In the genomic region with DNA sequence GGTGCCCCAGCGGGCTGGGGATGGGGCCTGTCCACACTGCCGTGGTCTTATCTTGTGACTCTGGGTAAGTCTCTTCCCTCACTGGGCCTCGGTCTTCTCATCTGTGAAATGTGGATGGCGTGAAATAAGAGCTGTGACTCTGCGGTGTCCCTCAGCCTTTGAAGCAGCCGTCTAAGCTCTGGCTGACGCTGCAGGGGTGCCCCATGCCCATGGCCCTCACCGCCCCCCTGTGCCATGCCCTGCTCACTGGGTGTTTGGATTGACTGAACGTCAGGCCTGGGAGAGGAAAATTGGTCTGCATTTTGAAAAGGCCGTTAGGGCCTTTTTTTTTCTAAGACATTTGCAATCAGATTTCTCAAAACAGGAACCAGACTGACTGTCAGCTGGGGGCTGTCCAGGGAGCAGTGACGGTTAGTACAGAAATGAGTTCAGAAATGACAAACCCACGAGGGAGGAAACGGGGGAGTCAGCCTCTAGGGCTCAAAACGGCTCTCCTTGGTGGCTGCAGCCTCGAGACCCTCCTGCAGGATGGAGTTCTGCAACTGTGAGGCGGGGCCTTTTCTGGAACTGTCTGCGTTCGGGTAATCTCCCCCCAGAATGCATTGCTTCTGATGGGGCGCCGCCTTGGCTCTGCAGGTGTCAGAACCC, we compare ENCODE assay signal across 8 cellular contexts. TPM values are rescaled to one million over a fixed set of nuclear protein-coding genes. Genes with fewer than 3 reads are reported as not detected.
DNase-seq lines count a peak whose midpoint lies in the region; ATAC-seq and TF ChIP-seq lines count a peak whose summit lies in the region.

No MANE protein-coding gene starts in this region.

- H3K27me3 Mint-ChIP-seq in activated CD4-positive, alpha-beta T cell treated with anti-CD3 and anti-CD28 coated beads, Interleukin-2, amount 10 ng/mL, durations not matched to agents 7 days and 5 days: no peaks in the 10 kb centered on the region

- POLR2A ChIA-PET in activated CD4-positive, alpha-beta T cell treated with anti-CD3 and anti-CD28 coated beads, Interleukin-2, amount 10 ng/mL, durations not matched to agents 7 days and 5 days (lab: Charles Lee): interaction anchor here (0.7 to 1.2 kb wide), 4 partner anchors 9 to 85 kb away, joined by 3 to 10 read pairs (median 4); partner anchors contain the start of genes ANKRD13D and POLD4

- peaks cover 67% of the 10 kb centered on the region for H3K4me1 Mint-ChIP-seq in activated CD4-positive, alpha-beta T cell treated with anti-CD3 and anti-CD28 coated beads, Interleukin-2, amount 10 ng/mL, durations not matched to agents 7 days and 5 days

- peak overlapping the region; percentile 95 for H3K4me3 Mint-ChIP-seq in activated CD4-positive, alpha-beta T cell treated with anti-CD3 and anti-CD28 coated beads, Interleukin-2, amount 10 ng/mL, durations not matched to agents 7 days and 5 days

- no peaks in the 10 kb centered on the region for H3K9me3 Mint-ChIP-seq in activated CD4-positive, alpha-beta T cell treated with anti-CD3 and anti-CD28 coated beads, Interleukin-2, amount 10 ng/mL, durations not matched to agents 7 days and 5 days

- peak; percentile 75 for DNase-seq in activated CD4-positive, alpha-beta T cell treated with anti-CD3 and anti-CD28 coated beads, Interleukin-2, amount 10 ng/mL, durations not matched to agents 7 days and 5 days
- DNase-seq in erythroblast (lab: John Stamatoyannopoulos, UW): peak; percentile 32 to 48
- no peak for DNase-seq in retinal pigment epithelial cell (ENCODE audit: low read depth)
- DNase-seq in GOT3 (lab: John Stamatoyannopoulos, UW): no peak
- no peak for DNase-seq in HuH-7.5 (ENCODE audit: low spot score)
- DNase-seq in NCI-H2029 (lab: John Stamatoyannopoulos, UW): no peak

- ATAC-seq in HG03342 (IDR thresholded peaks at IDR 0.05; ENCODE audit: unreplicated experiment): peak; percentile 44

- peaks cover 59% of the 10 kb centered on the region for H3K36me3 Mint-ChIP-seq in activated CD4-positive, alpha-beta T cell treated with anti-CD3 and anti-CD28 coated beads, Interleukin-2, amount 10 ng/mL, durations not matched to agents 7 days and 5 days (ENCODE audit: low read depth)

- TF ChIP-seq POLR2A in GM18526 (IDR thresholded peaks at IDR 0.05; ENCODE audit: extremely low read depth, insufficient read length) (peak; percentile 49), erythroblast (IDR thresholded peaks at IDR 0.05; ENCODE audit: low read length) (no peak)

- peak overlapping the region; percentile 93 for H3K27ac Mint-ChIP-seq in activated CD4-positive, alpha-beta T cell treated with anti-CD3 and anti-CD28 coated beads, Interleukin-2, amount 10 ng/mL, durations not matched to agents 7 days and 5 days

- no peak for TF ChIP-seq CTCF in retinal pigment epithelial cell (conservative IDR thresholded peaks at IDR 0.05; ENCODE audit: low read depth, low read length)

- H3K4me3 ChIP-seq in retinal pigment epithelial cell (ENCODE audit: low read length): peak overlapping the region; percentile 73

- CTCF ChIA-PET in activated CD4-positive, alpha-beta T cell treated with anti-CD3 and anti-CD28 coated beads, Interleukin-2, amount 10 ng/mL, durations not matched to agents 7 days and 5 days (lab: Charles Lee): interaction anchor here (0.9 to 3.2 kb wide), 6 partner anchors 9 to 83 kb away, joined by 3 to 30 read pairs (median 6); no protein-coding TSS in a partner anchor

RNA-seq across cellular contexts. Expression of gene GRK2, which starts 1.9 kb away (rescaled TPM):
- total RNA-seq in activated CD4-positive, alpha-beta T cell treated with anti-CD3 and anti-CD28 coated beads, Interleukin-2, amount 10 ng/mL, durations not matched to agents 7 days and 5 days: 100 to 1,000 TPM; 306 to 324 TPM

RNA-seq across cellular contexts. Expression of gene ANKRD13D, which starts 20.9 kb away (rescaled TPM):
- total RNA-seq in activated CD4-positive, alpha-beta T cell treated with anti-CD3 and anti-CD28 coated beads, Interleukin-2, amount 10 ng/mL, durations not matched to agents 7 days and 5 days: 100 to 1,000 TPM; 135 to 194 TPM

RNA-seq across cellular contexts. Expression of gene SSH3, which starts 35.2 kb away (rescaled TPM):
- 1 to 10 TPM; 8.2 to 9.6 TPM for total RNA-seq in activated CD4-positive, alpha-beta T cell treated with anti-CD3 and anti-CD28 coated beads, Interleukin-2, amount 10 ng/mL, durations not matched to agents 7 days and 5 days

Comparison
In these comparisons a context has a peak if more than half of its experiments do, and no peak if none do; other contexts are left out.
1. DNase-seq: peak in activated CD4-positive, alpha-beta T cell treated with anti-CD3 and anti-CD28 coated beads, Interleukin-2, amount 10 ng/mL, durations not matched to agents 7 days and 5 days (single experiment) and erythroblast (2 of 2); none in retinal pigment epithelial cell (single experiment), GOT3 (single experiment), HuH-7.5 (single experiment) and NCI-H2029 (single experiment).